ENCODE assay signal across 16 cellular contexts in the genomic region with DNA sequence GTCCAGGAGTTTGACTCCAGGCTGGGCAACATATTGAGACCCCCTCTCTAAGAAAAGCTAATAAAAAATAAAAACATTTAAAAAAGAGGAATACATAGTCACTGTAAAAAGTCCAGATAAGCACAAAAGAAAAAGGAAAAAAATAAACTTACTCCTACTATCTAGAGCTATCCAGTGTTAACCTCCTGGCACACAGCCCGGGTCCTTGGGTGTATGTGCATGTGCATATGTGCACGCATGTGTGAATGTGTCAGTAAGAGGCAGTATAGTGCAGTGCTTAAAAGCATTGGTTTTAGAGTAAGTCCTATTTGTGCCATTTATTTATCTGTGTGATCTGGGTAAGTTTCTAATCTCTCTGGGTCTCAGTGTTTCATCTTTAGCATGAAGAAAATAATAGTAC. TPM values are rescaled to one million over a fixed set of nuclear protein-coding genes. Genes with fewer than 3 reads are reported as not detected.
"Had no signal": no experiment of that assay in that cellular context is flagged by ENCODE, and none has a peak within 500 bp of the region (broad histone marks: within the 10 kb centered on the region; RNA-seq: fewer than 3 reads in every experiment).

No MANE protein-coding gene starts in this region.

- H3K27ac ChIP-seq: spleen, upper lobe of right lung had no signal

- ATAC-seq: activated naive CD4-positive, alpha-beta T cell treated with anti-CD3 and anti-CD28 coated beads, Interleukin-2, amount 50 U/mL, for 72 hours; activated T-helper 17 cell treated with anti-CD3 and anti-CD28 coated beads, Interleukin-2, amount 50 U/mL, for 72 hours; effector memory CD8-positive, alpha-beta T cell had no signal

- H3K4me3 ChIP-seq: gastrocnemius medialis, mucosa of descending colon, spleen, upper lobe of right lung had no signal

- H3K36me3 ChIP-seq: upper lobe of right lung had no signal

- H3K9me3 ChIP-seq: gastrocnemius medialis, mucosa of descending colon, spleen, upper lobe of right lung had no signal

- DNase-seq: activated T-cell treated with anti-CD3 and anti-CD28 coated beads, Interleukin-2, amount 50 U/mL, for 1 hour; effector memory CD8-positive, alpha-beta T cell; spleen; stimulated activated CD4-positive, alpha-beta T cell treated with anti-CD3 and anti-CD28 coated beads, Interleukin-4, amount 100 ng/mL, for 1 hour; stimulated activated naive CD4-positive, alpha-beta T cell; T-helper 1 cell; upper lobe of right lung had no signal

- H3K27me3 ChIP-seq: gastrocnemius medialis, spleen, upper lobe of right lung had no signal

RNA-seq across cellular contexts. Expression of a gene that starts 26.9 kb away (rescaled TPM):
- total RNA-seq: activated T-helper 17 cell treated with anti-CD3 and anti-CD28 coated beads, Interleukin-2, amount 50 U/mL, for 72 hours; aorta; dermis microvascular lymphatic vessel endothelial cell; endothelial cell of umbilical vein; esophagus mucosa; lower leg skin; mucosa of descending colon; spleen; upper lobe of right lung had no signal
- polyA plus RNA-seq: aorta, endothelial cell of umbilical vein, spleen had no signal
